Comparison of ENCODE assay signal across 2 cellular contexts in genomic region chr7:138267934-138268333, GRCh38.
TF ChIP-seq lines count a peak whose summit lies in the region.

No MANE protein-coding gene starts in this region.

TF ChIP-seq in WTC11, 78 proteins besides CTCF, POLR2A, EP300 and RAD21:
- TF ChIP-seq ETV6 (CRISPR knock-in tag; IDR thresholded peaks at IDR 0.05) (no peak), ESRRA (CRISPR knock-in tag; IDR thresholded peaks at IDR 0.05; ENCODE audit: borderline replicate concordance) (no peak), ZNF396 (CRISPR knock-in tag; IDR thresholded peaks at IDR 0.05; ENCODE audit: borderline replicate concordance) (no peak), USF1 (CRISPR knock-in tag; IDR thresholded peaks at IDR 0.05) (no peak), GABPB1 (CRISPR knock-in tag; IDR thresholded peaks at IDR 0.05) (no peak), ZSCAN18 (CRISPR knock-in tag; IDR thresholded peaks at IDR 0.05) (no peak), ERG (CRISPR knock-in tag; IDR thresholded peaks at IDR 0.05) (no peak), TEAD1 (CRISPR knock-in tag; IDR thresholded peaks at IDR 0.05) (no peak), NFATC4 (CRISPR knock-in tag; IDR thresholded peaks at IDR 0.05) (no peak), SMAD3 (CRISPR knock-in tag; IDR thresholded peaks at IDR 0.05; ENCODE audit: borderline replicate concordance) (no peak), USF2 (CRISPR knock-in tag; IDR thresholded peaks at IDR 0.05) (no peak)

TF ChIP-seq in HepG2, 621 proteins besides CTCF, POLR2A, EP300 and RAD21 (continued from another document):
- TF ChIP-seq REXO4 (CRISPR knock-in tag; IDR thresholded peaks at IDR 0.05; ENCODE audit: borderline replicate concordance) (no peak), ETS1 (CRISPR knock-in tag; IDR thresholded peaks at IDR 0.05) (no peak), HNF1B (CRISPR knock-in tag; IDR thresholded peaks at IDR 0.05) (no peak), MED1 (CRISPR knock-in tag; IDR thresholded peaks at IDR 0.05) (no peak), GPBP1L1 (CRISPR knock-in tag; IDR thresholded peaks at IDR 0.05) (no peak), MLLT10 (CRISPR knock-in tag; IDR thresholded peaks at IDR 0.05) (no peak)
